25 cellular contexts compared by ENCODE assay signal in genomic region chr12:124725099-124725498, GRCh38.
DNase-seq lines count a peak whose midpoint lies in the region; ATAC-seq and TF ChIP-seq lines count a peak whose summit lies in the region.
"Had no signal": no experiment of that assay in that cellular context is flagged by ENCODE, and none has a peak within 500 bp of the region (broad histone marks: within the 10 kb centered on the region; RNA-seq: fewer than 3 reads in every experiment).

No MANE protein-coding gene starts in this region.

- POLR2A ChIA-PET in Panc1 (lab: Charles Lee), result no interaction called here

- peaks cover 0 to 27% of the 10 kb centered on the region in 2 donors for H3K4me1 ChIP-seq in right atrium auricular region
- H3K4me1 ChIP-seq in Panc1 (ENCODE audit: control insufficient read depth, insufficient read depth, low read length), result peaks cover 52% of the 10 kb centered on the region
- peaks cover 13% of the 10 kb centered on the region for H3K4me1 ChIP-seq in rectal smooth muscle tissue (ENCODE audit: control insufficient read depth, insufficient read depth, low read length)

- DNase-seq in right atrium auricular region (ENCODE audit: low spot score), result no peak
- no peak for DNase-seq in left ventricle myocardium superior
- DNase-seq in Panc1 (ENCODE audit: low read depth, low spot score), result no peak
- no peak for DNase-seq in NCI-H2227 (lab: John Stamatoyannopoulos, UW; ENCODE audit: unreplicated experiment)
- DNase-seq: AML-193; Caco-2; CD8-positive, alpha-beta T cell; DMS79 treated with DMSO at 0.1 percent for 48 hours; KG1; MG63; NCI-H1105 treated with DMSO at 0.1 percent for 48 hours; NCI-H146; NCI-H2081; NCI-H446; NCI-H524 treated with DMSO at 0.1 percent for 48 hours; NCI-H774; PC-9; Right ventricle myocardium superior; T-cell had no signal

- no TSS peak for BruUV-seq in Panc1 (replicated peaks; lab: Mats Ljungman, UMichigan)

- ATAC-seq in left ventricle myocardium superior (no peak), Panc1 (no peak), HG02623 (IDR thresholded peaks at IDR 0.05; ENCODE audit: unreplicated experiment) (no peak), HG03521 (IDR thresholded peaks at IDR 0.05; ENCODE audit: unreplicated experiment) (no peak)
- ATAC-seq: A549; CD8-positive, alpha-beta T cell; T-cell had no signal

- intact Hi-C loops in left ventricle myocardium superior (cut with micrococcal nuclease), result no loop called here
- intact Hi-C loops in Panc1 (cut with micrococcal nuclease; ENCODE audit: unreplicated experiment), result loop anchor here (10.0 kb wide), 1 partner anchor 160 kb away; the partner anchor contains the start of gene NCOR2

- in situ Hi-C loops in Panc1 (cut with HindIII; ENCODE audit: low pct_unique_long_range_greater_than_20kb, low sequenced_read_pairs), result no loop called here

- H3K27ac ChIP-seq in right atrium auricular region (peak overlapping the region; percentile 1 to 4), Panc1 (ENCODE audit: low read length) (peak overlapping the region; percentile 82), rectal smooth muscle tissue (ENCODE audit: low read depth, low read length) (peak overlapping the region; percentile 1)
- H3K27ac ChIP-seq: A549, C4-2B, PC-9, SJSA1 had no signal

- H3K4me3 ChIP-seq in right atrium auricular region (no peak overlapping the region), Panc1 (ENCODE audit: low read depth in 2 of 2, low read length in 2 of 2) (no peak overlapping the region), rectal smooth muscle tissue (ENCODE audit: low read length) (no peak overlapping the region)
- H3K4me3 ChIP-seq: A549, MG63, PC-9, SJSA1 had no signal

- no peak overlapping the region for H3K9ac ChIP-seq in rectal smooth muscle tissue (ENCODE audit: low read length)

- H3K36me3 ChIP-seq in right atrium auricular region (no peaks in the 10 kb centered on the region), Panc1 (ENCODE audit: control insufficient read depth, insufficient read depth, low read length) (no peaks in the 10 kb centered on the region), rectal smooth muscle tissue (ENCODE audit: control insufficient read depth, insufficient read depth, low read length) (no peaks in the 10 kb centered on the region)
- H3K36me3 ChIP-seq: MG63 had no signal

- H3K9me3 ChIP-seq in right atrium auricular region (no peaks in the 10 kb centered on the region), Panc1 (ENCODE audit: control insufficient read depth, insufficient read depth, low read depth, low read length) (no peaks in the 10 kb centered on the region)
- H3K9me3 ChIP-seq: A549, Caco-2, MG63, SJSA1 had no signal

- TF ChIP-seq CTCF in right atrium auricular region (IDR thresholded peaks at IDR 0.05), result no peak
- TF ChIP-seq CTCF in Panc1 (IDR thresholded peaks at IDR 0.05), result no peak

- no peaks in the 10 kb centered on the region for H3K27me3 ChIP-seq in right atrium auricular region
- H3K27me3 ChIP-seq in Panc1 (ENCODE audit: control insufficient read depth, insufficient read depth, low read length), result no peaks in the 10 kb centered on the region
- H3K27me3 ChIP-seq in rectal smooth muscle tissue (ENCODE audit: control insufficient read depth, insufficient read depth, low read length), result no peaks in the 10 kb centered on the region
- H3K27me3 ChIP-seq: MG63, SJSA1 had no signal

- CTCF ChIA-PET in Panc1 (lab: Charles Lee), result no interaction called here

Comparison
In these comparisons a context has a peak if more than half of its experiments do, and no peak if none do; other contexts are left out.
1. H3K27ac ChIP-seq: peak in every context shown above with its lines; median percentile 82 in Panc1; 2 in right atrium auricular region; 1 in rectal smooth muscle tissue.